19 cellular contexts compared by ENCODE assay signal in the genomic region with DNA sequence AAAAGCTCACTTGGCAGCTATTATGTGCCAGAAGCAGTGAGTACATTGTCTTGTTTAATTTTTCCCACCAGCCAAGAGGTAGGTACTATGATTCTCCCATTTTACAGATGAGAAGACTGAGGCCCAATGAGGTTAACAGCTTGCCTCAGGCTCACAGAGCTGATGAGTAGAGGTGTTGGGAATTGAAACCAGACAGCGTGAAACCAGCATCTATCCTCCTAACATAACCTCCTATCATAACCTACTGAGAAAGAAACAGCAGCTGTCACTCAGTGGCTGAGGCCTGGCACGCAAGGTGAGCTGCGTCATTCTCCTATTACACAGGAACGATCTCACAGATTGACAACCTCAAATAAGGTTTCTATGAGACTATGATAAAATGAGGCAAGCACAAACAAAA.
"Had no signal": no experiment of that assay in that cellular context is flagged by ENCODE, and none has a peak within 500 bp of the region (broad histone marks: within the 10 kb centered on the region; RNA-seq: fewer than 3 reads in every experiment).

No MANE protein-coding gene starts in this region.

- FAIRE-seq: astrocyte, bronchial epithelial cell, urothelium cell line had no signal

- ATAC-seq: heart right ventricle; left lobe of liver; mucosa of descending colon; stimulated activated naive B cell treated with anti-CD40 and anti-IgM and Interleukin-4, amounts not matched to agents 10 μg/mL and 1 μg/mL and 100 μg/mL, for 72 hours had no signal

- H3K36me3 ChIP-seq: gastrocnemius medialis, neutrophil, thyroid gland had no signal

- H3K4me3 Mint-ChIP-seq: activated T-cell treated with anti-CD3 and anti-CD28 coated beads, Interleukin-2, amount 50 U/mL, for 24 hours; natural killer cell; stimulated activated naive B cell treated with anti-CD40 and anti-IgM and Interleukin-4, amounts not matched to agents 10 μg/mL and 1 μg/mL and 100 μg/mL, for 72 hours had no signal

- H3K27ac Mint-ChIP-seq: activated T-cell treated with anti-CD3 and anti-CD28 coated beads, Interleukin-2, amount 50 U/mL, for 24 hours; stimulated activated naive B cell treated with anti-CD40 and anti-IgM and Interleukin-4, amounts not matched to agents 10 μg/mL and 1 μg/mL and 100 μg/mL, for 72 hours had no signal

- H3K27me3 Mint-ChIP-seq: activated T-cell treated with anti-CD3 and anti-CD28 coated beads, Interleukin-2, amount 50 U/mL, for 24 hours; stimulated activated naive B cell treated with anti-CD40 and anti-IgM and Interleukin-4, amounts not matched to agents 10 μg/mL and 1 μg/mL and 100 μg/mL, for 72 hours had no signal

- DNase-seq: activated CD4-positive, alpha-beta T cell treated with anti-CD3 and anti-CD28 coated beads, Interleukin-2, amount 50 U/mL, for 48 hours; activated naive CD4-positive, alpha-beta T cell treated with anti-CD3 and anti-CD28 coated beads, Interleukin-2, amount 50 U/mL, for 16 hours; activated T-cell treated with anti-CD3 and anti-CD28 coated beads, Interleukin-2, amount 50 U/mL, for 24 hours; dorsolateral prefrontal cortex; gastrocnemius medialis; heart right ventricle; islet precursor cell; mammary epithelial cell; mucosa of descending colon; natural killer cell; stimulated activated naive B cell treated with anti-CD40 and anti-IgM and Interleukin-4, amounts not matched to agents 10 μg/mL and 1 μg/mL and 100 μg/mL, for 72 hours; thyroid gland had no signal

- H3K9me3 ChIP-seq: gastrocnemius medialis, heart right ventricle, mucosa of descending colon, neutrophil, thyroid gland had no signal

- H3K9me3 Mint-ChIP-seq: activated T-cell treated with anti-CD3 and anti-CD28 coated beads, Interleukin-2, amount 50 U/mL, for 24 hours; natural killer cell; stimulated activated naive B cell treated with anti-CD40 and anti-IgM and Interleukin-4, amounts not matched to agents 10 μg/mL and 1 μg/mL and 100 μg/mL, for 72 hours had no signal

- H3K36me3 Mint-ChIP-seq: natural killer cell; stimulated activated naive B cell treated with anti-CD40 and anti-IgM and Interleukin-4, amounts not matched to agents 10 μg/mL and 1 μg/mL and 100 μg/mL, for 72 hours had no signal

- H3K27ac ChIP-seq: dorsolateral prefrontal cortex, heart right ventricle, neutrophil, parathyroid adenoma, thyroid gland, VCaP had no signal

- H3K27me3 ChIP-seq: dorsolateral prefrontal cortex, gastrocnemius medialis, heart right ventricle, neutrophil, thyroid gland had no signal

- H3K4me3 ChIP-seq: dorsolateral prefrontal cortex, gastrocnemius medialis, heart right ventricle, mucosa of descending colon, thyroid gland had no signal
